33 cellular contexts compared by ENCODE assay signal in genomic region chr2:178009813-178010212, GRCh38.
"Had no signal": no experiment of that assay in that cellular context is flagged by ENCODE, and none has a peak within 500 bp of the region (broad histone marks: within the 10 kb centered on the region; RNA-seq: fewer than 3 reads in every experiment).

No MANE protein-coding gene starts in this region.

- H3K4me3 ChIP-seq: adrenal gland, body of pancreas, breast epithelium had no signal

- H3K36me3 ChIP-seq: adrenal gland, brain microvascular endothelial cell, breast epithelium had no signal

- DNase-seq: activated B cell treated with CpG ODN at 0.5 μM for 24 hours; activated CD4-positive, alpha-beta memory T cell treated with anti-CD3 and anti-CD28 coated beads for 36 hours; activated CD4-positive, alpha-beta T cell treated with anti-CD3 and anti-CD28 coated beads for 4 hours; activated CD4-positive, alpha-beta T cell treated with anti-CD3 and anti-CD28 coated beads, Interleukin-2, amount 10 ng/mL, durations not matched to agents 24 days and 14 days; activated CD4-positive, alpha-beta T cell treated with anti-CD3 and anti-CD28 coated beads, Interleukin-2, amount 50 U/mL, for 1 hour; activated CD4-positive, alpha-beta T cell treated with anti-CD3 and anti-CD28 coated beads, Interleukin-2, amount 50 U/mL, for 4 hours; activated CD4-positive, CD25-positive, alpha-beta regulatory T cell treated with anti-CD3 and anti-CD28 coated beads, Interleukin-2, amount 50 U/mL, for 72 hours; activated CD8-positive, alpha-beta memory T cell treated with anti-CD3 and anti-CD28 coated beads, Interleukin-2, amount 50 U/mL, for 4 hours; activated CD8-positive, alpha-beta T cell treated with anti-CD3 and anti-CD28 coated beads for 36 hours; activated effector memory CD4-positive, alpha-beta T cell treated with anti-CD3 and anti-CD28 coated beads, Interleukin-2, amount 50 U/mL, for 16 hours; activated gamma-delta T cell treated with Interleukin-2 at 50 U/mL for 16 hours; activated naive CD4-positive, alpha-beta T cell; activated naive CD4-positive, alpha-beta T cell treated with anti-CD3 and anti-CD28 coated beads for 36 hours; activated naive CD4-positive, alpha-beta T cell treated with anti-CD3 and anti-CD28 coated beads, Interleukin-2, amount 50 U/mL, for 16 hours; activated naive CD8-positive, alpha-beta T cell treated with anti-CD3 and anti-CD28 coated beads for 36 hours; activated T-cell treated with anti-CD3 and anti-CD28 coated beads for 4 hours; activated T-cell treated with anti-CD3 and anti-CD28 coated beads, Interleukin-2, amount 50 U/mL, for 1 hour; activated T-cell treated with anti-CD3 and anti-CD28 coated beads, Interleukin-2, amount 50 U/mL, for 4 hours; activated T-cell treated with anti-CD3 and anti-CD28 coated beads, Interleukin-2, amount 50 U/mL, for 72 hours; adrenal gland; amniotic stem cell; aorta; body of pancreas; brain microvascular endothelial cell; central memory CD4-positive, alpha-beta T cell; T-helper 1 cell; T-helper 2 cell; T-helper 9 cell had no signal

- H3K27me3 ChIP-seq: adrenal gland, body of pancreas, brain microvascular endothelial cell, breast epithelium had no signal

- H3K27ac ChIP-seq: adrenal gland, body of pancreas, brain microvascular endothelial cell, breast epithelium, VCaP had no signal

- H3K9me3 ChIP-seq: adrenal gland, body of pancreas had no signal

- ATAC-seq: activated CD8-positive, alpha-beta T cell treated with anti-CD3 and anti-CD28 coated beads for 36 hours; activated naive CD4-positive, alpha-beta T cell treated with anti-CD3 and anti-CD28 coated beads, Interleukin-2, amount 50 U/mL, for 72 hours; activated T-cell treated with anti-CD3 and anti-CD28 coated beads, Interleukin-2, amount 50 U/mL, for 4 hours; activated T-cell treated with anti-CD3 and anti-CD28 coated beads, Interleukin-2, amount 50 U/mL, for 72 hours; activated T-helper 17 cell treated with anti-CD3 and anti-CD28 coated beads, Interleukin-2, amount 50 U/mL, for 72 hours; body of pancreas had no signal

- H3K4me1 ChIP-seq: adrenal gland, body of pancreas, breast epithelium had no signal

- FAIRE-seq: TTC549 had no signal
